8 cellular contexts compared by ENCODE assay signal in genomic region chr11:27705873-27706820, GRCh38. TPM values are rescaled to one million over a fixed set of nuclear protein-coding genes. Genes with fewer than 3 reads are reported as not detected.
A peak's percentile ranks its signal among the peaks of the same experiment; 100 is the strongest.
DNase-seq lines count a peak whose midpoint lies in the region; ATAC-seq and TF ChIP-seq lines count a peak whose summit lies in the region.

No MANE protein-coding gene starts in this region.

- H3K27me3 ChIP-seq in H9 (ENCODE audit: insufficient read depth, low read length), result peaks cover 12% of the 10 kb centered on the region; the same call in 1 of the 2 replicates

- H3K4me3 ChIP-seq in lower leg skin (ENCODE audit: low read depth, poor library complexity, severe bottlenecking), result no peak overlapping the region

- H3K79me2 ChIP-seq in H9 (ENCODE audit: insufficient read depth, low read length), result no peaks in the 10 kb centered on the region

- no peak overlapping the region for H2BK20ac ChIP-seq in H9 (ENCODE audit: low read depth, low read length, poor library complexity, severe bottlenecking)

- H2AFZ ChIP-seq in H9 (ENCODE audit: low read length), result no peak overlapping the region

- POLR2A ChIA-PET in activated CD8-positive, alpha-beta T cell treated with anti-CD3 and anti-CD28 coated beads for 36 hours (lab: Charles Lee), result no interaction called here
- POLR2A ChIA-PET in activated CD8-positive, alpha-beta T cell treated with anti-CD3 and anti-CD28 coated beads, Interleukin-2, amount 10 ng/mL, durations not matched to agents 7 days and 5 days (lab: Charles Lee), result no interaction called here

- 100% methylated on average over 1 of the region's 5 CpGs for WGBS in H9 (ENCODE audit: extremely low coverage, insufficient read length, low lambda C conversion rate)
- WGBS in lower leg skin, 2 donors, result 26 to 29% methylated on average over 5 of the region's 5 CpGs

- H3K4me3 Mint-ChIP-seq in activated CD8-positive, alpha-beta T cell treated with anti-CD3 and anti-CD28 coated beads for 36 hours, result no peak overlapping the region
- H3K4me3 Mint-ChIP-seq in activated CD8-positive, alpha-beta T cell treated with anti-CD3 and anti-CD28 coated beads, Interleukin-2, amount 10 ng/mL, durations not matched to agents 7 days and 5 days, result no peak overlapping the region
- peak overlapping the region in 1 of 2 experiments; percentile 21; a peak in 1 of 5 replicates for H3K4me3 Mint-ChIP-seq in H9
- no peak overlapping the region for H3K4me3 Mint-ChIP-seq in immature natural killer cell

- no peak overlapping the region for H3K23ac ChIP-seq in H9 (ENCODE audit: insufficient read length, low read depth, low read length)

- H3K18ac ChIP-seq in H9 (ENCODE audit: insufficient read length, low read depth, low read length), result no peak overlapping the region

- no peak overlapping the region for H4K8ac ChIP-seq in H9 (replicated peaks; ENCODE audit: insufficient read length, low read depth, low read length)

- H2BK12ac ChIP-seq in H9 (ENCODE audit: insufficient read length, low read depth, low read length), result no peak overlapping the region

- no peak overlapping the region for H3T11ph ChIP-seq in H9 (ENCODE audit: low read length)

- H3K9me3 Mint-ChIP-seq in activated CD8-positive, alpha-beta T cell treated with anti-CD3 and anti-CD28 coated beads for 36 hours, result no peaks in the 10 kb centered on the region
- H3K9me3 Mint-ChIP-seq in activated CD8-positive, alpha-beta T cell treated with anti-CD3 and anti-CD28 coated beads, Interleukin-2, amount 10 ng/mL, durations not matched to agents 7 days and 5 days (ENCODE audit: insufficient read depth), result no peaks in the 10 kb centered on the region
- H3K9me3 Mint-ChIP-seq in H9, result no peaks in the 10 kb centered on the region
- peaks cover 0 to 25% (median 7%) of the 10 kb centered on the region in 6 donors for H3K9me3 Mint-ChIP-seq in immature natural killer cell

- H3K9me3 ChIP-seq in H9 (ENCODE audit: control insufficient read depth, low read depth, low read length), result no peaks in the 10 kb centered on the region

- no peak overlapping the region for H3K9ac ChIP-seq in H9 (ENCODE audit: extremely low read depth, insufficient read length, low read length)

- H2BK120ac ChIP-seq in H9 (ENCODE audit: low read depth, low read length, poor library complexity, severe bottlenecking), result no peak overlapping the region

- H3K27ac ChIP-seq in H9 (ENCODE audit: insufficient read length, low read depth, low read length), result no peak overlapping the region

- peak; percentile 62 for TF ChIP-seq CTCF in activated CD8-positive, alpha-beta T cell treated with anti-CD3 and anti-CD28 coated beads for 36 hours (IDR thresholded peaks at IDR 0.05)
- TF ChIP-seq CTCF in H9 (conservative IDR thresholded peaks at IDR 0.05) (peak; percentile 87), lower leg skin (IDR thresholded peaks at IDR 0.05) (no peak)

- no peak overlapping the region for H2BK5ac ChIP-seq in H9 (ENCODE audit: insufficient read length, low read length)

- H4K91ac ChIP-seq in H9 (ENCODE audit: insufficient read length, low read depth, low read length), result no peak overlapping the region

- no peak for DNase-seq in activated CD8-positive, alpha-beta T cell treated with anti-CD3 and anti-CD28 coated beads for 36 hours
- no peak for DNase-seq in activated CD8-positive, alpha-beta T cell treated with anti-CD3 and anti-CD28 coated beads, Interleukin-2, amount 10 ng/mL, durations not matched to agents 7 days and 5 days
- DNase-seq in H9 (peak; percentile 53), LoVo (ENCODE audit: low spot score) (peak; percentile 31), dermis blood vessel endothelial cell (peak; percentile 48), retina (peak; percentile 25), lower leg skin (ENCODE audit: low spot score in 2 of 2) (no peak), immature natural killer cell (no peak)

- no peaks in the 10 kb centered on the region for H3K79me1 ChIP-seq in H9 (ENCODE audit: insufficient read depth, low read depth, low read length, poor library complexity, severe bottlenecking)

- no peak overlapping the region for H3K14ac ChIP-seq in H9 (ENCODE audit: insufficient read depth, low read length)

- no peak overlapping the region for H3K27ac Mint-ChIP-seq in activated CD8-positive, alpha-beta T cell treated with anti-CD3 and anti-CD28 coated beads for 36 hours
- no peak overlapping the region for H3K27ac Mint-ChIP-seq in activated CD8-positive, alpha-beta T cell treated with anti-CD3 and anti-CD28 coated beads, Interleukin-2, amount 10 ng/mL, durations not matched to agents 7 days and 5 days
- H3K27ac Mint-ChIP-seq in H9, result no peak overlapping the region
- no peak overlapping the region for H3K27ac Mint-ChIP-seq in immature natural killer cell

- H3K4me1 Mint-ChIP-seq in activated CD8-positive, alpha-beta T cell treated with anti-CD3 and anti-CD28 coated beads for 36 hours (ENCODE audit: low read depth), result peaks cover 6% of the 10 kb centered on the region
- peaks cover 6% of the 10 kb centered on the region for H3K4me1 Mint-ChIP-seq in activated CD8-positive, alpha-beta T cell treated with anti-CD3 and anti-CD28 coated beads, Interleukin-2, amount 10 ng/mL, durations not matched to agents 7 days and 5 days (ENCODE audit: low read depth)
- peaks cover 19 to 21% of the 10 kb centered on the region in 2 experiments for H3K4me1 Mint-ChIP-seq in H9
- H3K4me1 Mint-ChIP-seq in immature natural killer cell, result peaks cover 2% of the 10 kb centered on the region in 2 donors

- no peak overlapping the region for H3K4ac ChIP-seq in H9 (ENCODE audit: low read depth, low read length)

- intact Hi-C loops in activated CD8-positive, alpha-beta T cell treated with anti-CD3 and anti-CD28 coated beads for 36 hours (cut with micrococcal nuclease), result no loop called here
- intact Hi-C loops in lower leg skin (cut with DNase I; ENCODE audit: low total_unique reads), result no loop called here

- H2AK5ac ChIP-seq in H9 (ENCODE audit: insufficient read length, low read length), result no peak overlapping the region

- no peak overlapping the region for H4K5ac ChIP-seq in H9 (ENCODE audit: insufficient read length, low read depth, low read length)

- H3K36me3 Mint-ChIP-seq in activated CD8-positive, alpha-beta T cell treated with anti-CD3 and anti-CD28 coated beads for 36 hours (ENCODE audit: low read depth), result no peaks in the 10 kb centered on the region
- no peaks in the 10 kb centered on the region for H3K36me3 Mint-ChIP-seq in activated CD8-positive, alpha-beta T cell treated with anti-CD3 and anti-CD28 coated beads, Interleukin-2, amount 10 ng/mL, durations not matched to agents 7 days and 5 days (ENCODE audit: low read depth)
- no peaks in the 10 kb centered on the region for H3K36me3 Mint-ChIP-seq in H9 (ENCODE audit: insufficient read depth in 1 of 3, low read depth in 3 of 3)
- H3K36me3 Mint-ChIP-seq in immature natural killer cell, result no peaks in the 10 kb centered on the region

- no peak overlapping the region for H3K4me2 ChIP-seq in H9 (ENCODE audit: insufficient read depth, insufficient read length, low read length)

- ATAC-seq in activated CD8-positive, alpha-beta T cell treated with anti-CD3 and anti-CD28 coated beads for 36 hours, result peak; percentile 62
- no peak for ATAC-seq in activated CD8-positive, alpha-beta T cell treated with anti-CD3 and anti-CD28 coated beads, Interleukin-2, amount 10 ng/mL, durations not matched to agents 7 days and 5 days

- 0 out of 2 replicates have a peak, but pooled peaks cover 2% of the 10 kb centered on the region for H3K4me1 ChIP-seq in H9 (ENCODE audit: insufficient read depth, low read length)

- no peak overlapping the region for H3K56ac ChIP-seq in H9 (ENCODE audit: insufficient read length, low read depth, low read length)

- no peak overlapping the region for H2BK15ac ChIP-seq in H9 (ENCODE audit: low read depth, low read length)

- CTCF ChIA-PET in activated CD8-positive, alpha-beta T cell treated with anti-CD3 and anti-CD28 coated beads for 36 hours (lab: Charles Lee), result interaction anchor here (1.0 to 4.8 kb wide), 2 partner anchors 10 to 13 kb away, joined by 3 to 28 read pairs; no protein-coding TSS in a partner anchor
- CTCF ChIA-PET in activated CD8-positive, alpha-beta T cell treated with anti-CD3 and anti-CD28 coated beads, Interleukin-2, amount 10 ng/mL, durations not matched to agents 7 days and 5 days (lab: Charles Lee), result interaction anchor here (1.0 to 1.7 kb wide), 3 partner anchors 10 to 13 kb away, joined by 3 to 5 read pairs (median 4); no protein-coding TSS in a partner anchor

- peaks cover 5% of the 10 kb centered on the region for H3K23me2 ChIP-seq in H9 (ENCODE audit: insufficient read length, low read depth, low read length, poor library complexity, severe bottlenecking)

- H3K27me3 Mint-ChIP-seq in activated CD8-positive, alpha-beta T cell treated with anti-CD3 and anti-CD28 coated beads for 36 hours, result peaks cover 24% of the 10 kb centered on the region
- peaks cover 33% of the 10 kb centered on the region for H3K27me3 Mint-ChIP-seq in activated CD8-positive, alpha-beta T cell treated with anti-CD3 and anti-CD28 coated beads, Interleukin-2, amount 10 ng/mL, durations not matched to agents 7 days and 5 days (ENCODE audit: low read depth)
- peaks cover 35% of the 10 kb centered on the region for H3K27me3 Mint-ChIP-seq in H9 (ENCODE audit: low read depth)
- H3K27me3 Mint-ChIP-seq in immature natural killer cell (ENCODE audit: low read depth in 3 of 3), result peaks cover 4 to 8% (median 5%) of the 10 kb centered on the region in 3 donors

- TF ChIP-seq POLR2A in lower leg skin (IDR thresholded peaks at IDR 0.05), result no peak

- H4K20me1 ChIP-seq in H9 (ENCODE audit: control insufficient read depth, insufficient read depth, insufficient read length), result no peaks in the 10 kb centered on the region

RNA-seq across cellular contexts. Expression of gene BDNF, which starts 5.9 kb away (rescaled TPM):
- not detected for total RNA-seq in activated CD8-positive, alpha-beta T cell treated with anti-CD3 and anti-CD28 coated beads for 36 hours
- total RNA-seq in activated CD8-positive, alpha-beta T cell treated with anti-CD3 and anti-CD28 coated beads, Interleukin-2, amount 10 ng/mL, durations not matched to agents 7 days and 5 days, result not detected
- total RNA-seq in H9 (2021) (2.6 and 2.7 TPM in 2 replicates), dermis blood vessel endothelial cell (0.60 and 0.85 TPM in 2 replicates), lower leg skin (1 to 10 TPM in 3 of 4 donors, under 1 TPM in 1; 0.93 to 4.6 (median 1.5) TPM)
- polyA plus RNA-seq in immature natural killer cell, result not detected

Comparison
In these comparisons a context has a peak if more than half of its experiments do, and no peak if none do; other contexts are left out.
1. DNase-seq: peak in H9 (single experiment), LoVo (single experiment), dermis blood vessel endothelial cell (single experiment) and retina (single experiment); none in activated CD8-positive, alpha-beta T cell treated with anti-CD3 and anti-CD28 coated beads for 36 hours (single experiment), activated CD8-positive, alpha-beta T cell treated with anti-CD3 and anti-CD28 coated beads, Interleukin-2, amount 10 ng/mL, durations not matched to agents 7 days and 5 days (single experiment), lower leg skin (0 of 2) and immature natural killer cell (0 of 3).
2. CTCF ChIP-seq: peak in activated CD8-positive, alpha-beta T cell treated with anti-CD3 and anti-CD28 coated beads for 36 hours (single experiment) and H9 (single experiment); none in lower leg skin (0 of 3).